8 cellular contexts compared by ENCODE assay signal in genomic region chr5:137751869-137752491, GRCh38.
DNase-seq lines count a peak whose midpoint lies in the region; ATAC-seq and TF ChIP-seq lines count a peak whose summit lies in the region.

No MANE protein-coding gene starts in this region.

- H3K27ac Mint-ChIP-seq in activated T-cell treated with anti-CD3 and anti-CD28 coated beads, Interleukin-2, amount 50 U/mL, for 24 hours, result peak overlapping the region; percentile 100
- H3K27ac Mint-ChIP-seq in nephron, result peak overlapping the region; percentile 23 to 100 (median 100)

- peaks cover 59% of the 10 kb centered on the region for H3K36me3 Mint-ChIP-seq in activated T-cell treated with anti-CD3 and anti-CD28 coated beads, Interleukin-2, amount 50 U/mL, for 24 hours (ENCODE audit: low read depth)
- H3K36me3 Mint-ChIP-seq in nephron (ENCODE audit: low read depth), result peaks cover 31% of the 10 kb centered on the region

- TF ChIP-seq CTCF in LNCAP (IDR thresholded peaks at IDR 0.05) (peak; percentile 90), nephron (IDR thresholded peaks at IDR 0.05; ENCODE audit: unreplicated experiment in 3 of 3) (peak; percentile 71 to 80 (median 76))

- H3K4me3 Mint-ChIP-seq in activated T-cell treated with anti-CD3 and anti-CD28 coated beads, Interleukin-2, amount 50 U/mL, for 24 hours, result peak overlapping the region; percentile 90
- H3K4me3 Mint-ChIP-seq in nephron, result peak overlapping the region; percentile 96 to 99 (median 96)

- no peak for DNase-seq in activated T-cell treated with anti-CD3 and anti-CD28 coated beads, Interleukin-2, amount 50 U/mL, for 24 hours
- no peak for DNase-seq in activated T-cell treated with anti-CD3 and anti-CD28 coated beads, Interleukin-2, amount 50 U/mL, for 1 hour
- DNase-seq in SW 1271 (lab: John Stamatoyannopoulos, UW) (peak; percentile 71 to 79), epidermal melanocyte (ENCODE audit: insufficient read length, low spot score) (peak; percentile 62)

- no peaks in the 10 kb centered on the region for H3K9me3 Mint-ChIP-seq in activated T-cell treated with anti-CD3 and anti-CD28 coated beads, Interleukin-2, amount 50 U/mL, for 24 hours
- H3K9me3 Mint-ChIP-seq in nephron, result no peaks in the 10 kb centered on the region

- H3K27me3 Mint-ChIP-seq in activated T-cell treated with anti-CD3 and anti-CD28 coated beads, Interleukin-2, amount 50 U/mL, for 24 hours, result no peaks in the 10 kb centered on the region
- no peaks in the 10 kb centered on the region for H3K27me3 Mint-ChIP-seq in nephron (ENCODE audit: low read depth)

- H3K4me1 Mint-ChIP-seq in activated T-cell treated with anti-CD3 and anti-CD28 coated beads, Interleukin-2, amount 50 U/mL, for 24 hours (ENCODE audit: low read depth), result peaks cover 40% of the 10 kb centered on the region
- peaks cover 19% of the 10 kb centered on the region for H3K4me1 Mint-ChIP-seq in nephron

- no peak for ATAC-seq in GM21390 (IDR thresholded peaks at IDR 0.05; ENCODE audit: unreplicated experiment)
- no peak for ATAC-seq in HG03354 (IDR thresholded peaks at IDR 0.05; ENCODE audit: poor library complexity, severe bottlenecking, unreplicated experiment)

Comparison
In these comparisons a context has a peak if more than half of its experiments do, and no peak if none do; other contexts are left out.
1. DNase-seq: peak in SW 1271 (2 of 2) and epidermal melanocyte (single experiment); none in activated T-cell treated with anti-CD3 and anti-CD28 coated beads, Interleukin-2, amount 50 U/mL, for 24 hours (single experiment) and activated T-cell treated with anti-CD3 and anti-CD28 coated beads, Interleukin-2, amount 50 U/mL, for 1 hour (single experiment).